In genomic region chr10:77606751-77607150, GRCh38 we compare ENCODE assay signal across 27 cellular contexts. TPM values are rescaled to one million over a fixed set of nuclear protein-coding genes. Genes with fewer than 3 reads are reported as not detected.
DNase-seq lines count a peak whose midpoint lies in the region; ATAC-seq, FAIRE-seq and TF ChIP-seq lines count a peak whose summit lies in the region.
"Had no signal": no experiment of that assay in that cellular context is flagged by ENCODE, and none has a peak within 500 bp of the region (broad histone marks: within the 10 kb centered on the region; RNA-seq: fewer than 3 reads in every experiment).

No MANE protein-coding gene starts in this region.

- DNase-seq in ELR (ENCODE audit: low read depth) (peak; percentile 49), M059J (ENCODE audit: low read depth) (peak; percentile 59), H1 (ENCODE audit: low read depth in 1 of 2, low spot score in 2 of 2) (no peak), osteoblast (ENCODE audit: insufficient read length, low spot score, missing footprints) (no peak), AML-193 (lab: John Stamatoyannopoulos, UW) (no peak), NOMO-1 (lab: John Stamatoyannopoulos, UW; ENCODE audit: unreplicated experiment in 2 of 2) (no peak), NCI-H1092 (lab: John Stamatoyannopoulos, UW) (no peak)
- DNase-seq in activated CD8-positive, alpha-beta T cell treated with anti-CD3 and anti-CD28 coated beads for 36 hours = no peak
- DNase-seq: activated CD4-positive, alpha-beta T cell treated with anti-CD3 and anti-CD28 coated beads for 4 hours; activated CD8-positive, alpha-beta memory T cell treated with anti-CD3 and anti-CD28 coated beads, Interleukin-2, amount 10 ng/mL, durations not matched to agents 7 days and 5 days; aorta; MV-4-11; NCI-H1694 treated with DMSO at 0.1 percent for 48 hours; NCI-H69; SJCRH30; stimulated activated CD4-positive, alpha-beta T cell treated with anti-CD3 and anti-CD28 coated beads, Interleukin-12 subunit alpha, Interleukin-12 subunit beta, amount 100 ng/mL, for 4 hours; stimulated activated CD4-positive, alpha-beta T cell treated with anti-CD3 and anti-CD28 coated beads, Interleukin-4, amount 100 ng/mL, for 4 hours; stimulated activated naive CD8-positive, alpha-beta T cell treated with anti-CD3 and anti-CD28 coated beads, Interleukin-15, Interleukin-2, amounts not matched to agents 100 U/mL and 50 U/mL, for 24 hours; tibial artery had no signal

- no peak for FAIRE-seq in H1 (lab: Jason Lieb, UNC)

- H3K36me3 ChIP-seq in H1 (ENCODE audit: control insufficient read depth in 2 of 4, insufficient read depth in 4 of 4, low read length in 3 of 4) (no peaks in the 10 kb centered on the region), osteoblast (ENCODE audit: insufficient read depth, low read length) (no peaks in the 10 kb centered on the region)
- H3K36me3 ChIP-seq: gastroesophageal sphincter, HAP-1, SJCRH30, tibial artery had no signal

- H2BK5ac ChIP-seq in H1 (ENCODE audit: low read depth, low read length) = no peak overlapping the region

- no peak overlapping the region for H2BK12ac ChIP-seq in H1 (ENCODE audit: low read depth, low read length)

- no peaks in the 10 kb centered on the region for H3K23me2 ChIP-seq in H1 (ENCODE audit: low read depth, low read length)

- ATAC-seq in activated CD8-positive, alpha-beta T cell treated with anti-CD3 and anti-CD28 coated beads for 36 hours = no peak
- ATAC-seq: activated CD8-positive, alpha-beta memory T cell treated with anti-CD3 and anti-CD28 coated beads, Interleukin-2, amount 10 ng/mL, durations not matched to agents 7 days and 5 days; activated naive CD4-positive, alpha-beta T cell treated with anti-CD3 and anti-CD28 coated beads, Interleukin-2, amount 50 U/mL, for 72 hours; activated T-helper 17 cell treated with anti-CD3 and anti-CD28 coated beads, Interleukin-2, amount 50 U/mL, for 72 hours; gastroesophageal sphincter; stimulated activated naive CD8-positive, alpha-beta T cell treated with anti-CD3 and anti-CD28 coated beads, Interleukin-15, Interleukin-2, amounts not matched to agents 100 U/mL and 50 U/mL, for 24 hours had no signal

- no peaks in the 10 kb centered on the region for H3K36me3 Mint-ChIP-seq in activated CD8-positive, alpha-beta T cell treated with anti-CD3 and anti-CD28 coated beads for 36 hours (ENCODE audit: low read depth)
- H3K36me3 Mint-ChIP-seq: activated CD8-positive, alpha-beta memory T cell treated with anti-CD3 and anti-CD28 coated beads, Interleukin-2, amount 10 ng/mL, durations not matched to agents 7 days and 5 days; activated naive CD4-positive, alpha-beta T cell treated with anti-CD3 and anti-CD28 coated beads, Interleukin-2, amount 50 U/mL, for 72 hours; memory B cell had no signal

- no peak overlapping the region for H3K4me3 Mint-ChIP-seq in activated CD8-positive, alpha-beta T cell treated with anti-CD3 and anti-CD28 coated beads for 36 hours
- H3K4me3 Mint-ChIP-seq: activated CD8-positive, alpha-beta memory T cell treated with anti-CD3 and anti-CD28 coated beads, Interleukin-2, amount 10 ng/mL, durations not matched to agents 7 days and 5 days; activated T-helper 17 cell treated with anti-CD3 and anti-CD28 coated beads, Interleukin-2, amount 50 U/mL, for 72 hours; B cell; central memory CD8-positive, alpha-beta T cell; memory B cell had no signal

- TF ChIP-seq CTCF in H1 (IDR thresholded peaks at IDR 0.05; ENCODE audit: control extremely low read depth in 1 of 3, insufficient read depth in 1 of 3, low read depth in 1 of 3, low read length in 3 of 3) = peak; percentile 41 to 54 (median 42); a peak in 3 of 4 replicates
- TF ChIP-seq CTCF in osteoblast (IDR thresholded peaks at IDR 0.05; ENCODE audit: extremely low read depth, low read depth, low read length) = peak; percentile 7
- no peak for TF ChIP-seq CTCF in activated CD8-positive, alpha-beta T cell treated with anti-CD3 and anti-CD28 coated beads for 36 hours (IDR thresholded peaks at IDR 0.05)

- H2AK5ac ChIP-seq in H1 (ENCODE audit: low read depth, low read length) = no peak overlapping the region

- CTCF ChIA-PET in H1 (lab: Charles Lee; ENCODE audit: partially characterized antibody) = interaction anchor here (0.6 to 4.1 kb wide), 21 partner anchors 17 to 441 kb away, joined by 3 to 37 read pairs (median 4); no protein-coding TSS in a partner anchor
- CTCF ChIA-PET in activated CD8-positive, alpha-beta T cell treated with anti-CD3 and anti-CD28 coated beads for 36 hours (lab: Charles Lee) = interaction anchor here (1.0 to 2.1 kb wide), 2 partner anchors 36 to 37 kb away, joined by 3 to 5 read pairs; no protein-coding TSS in a partner anchor

- H4K5ac ChIP-seq in H1 (ENCODE audit: insufficient read length, low read depth, low read length) = no peak overlapping the region

- H3K4me1 Mint-ChIP-seq in activated CD8-positive, alpha-beta T cell treated with anti-CD3 and anti-CD28 coated beads for 36 hours (ENCODE audit: low read depth) = peaks cover 15% of the 10 kb centered on the region
- H3K4me1 Mint-ChIP-seq: activated T-helper 17 cell treated with anti-CD3 and anti-CD28 coated beads, Interleukin-2, amount 50 U/mL, for 72 hours had no signal

- H3K4me2 ChIP-seq in H1 (ENCODE audit: insufficient read depth in 1 of 2, low read depth in 2 of 2, low read length in 2 of 2) (no peak overlapping the region), osteoblast (ENCODE audit: insufficient read depth, low read length) (no peak overlapping the region)

- peaks cover 4% of the 10 kb centered on the region for H3K27me3 Mint-ChIP-seq in activated CD8-positive, alpha-beta T cell treated with anti-CD3 and anti-CD28 coated beads for 36 hours
- H3K27me3 Mint-ChIP-seq: B cell had no signal

- WGBS in H1 (ENCODE audit: extremely low coverage in 1 of 2, insufficient coverage in 1 of 2, insufficient read length in 1 of 2, insufficient replicate concordance in 2 of 2, low coverage in 1 of 2, low lambda C conversion rate in 2 of 2, missing lambda C conversion rate in 1 of 2), 2 experiments = 62% methylated on average over 2 of the region's 2 CpGs; no CpG with 5 or more reads in 1 of the 2 experiments

- H3K27me3 ChIP-seq in H1 (replicated peaks in 1 of 4; ENCODE audit: control insufficient read depth in 3 of 4, extremely low read depth in 1 of 4, insufficient read depth in 3 of 4, low read length in 3 of 4) = no peaks in the 10 kb centered on the region
- H3K27me3 ChIP-seq in osteoblast (ENCODE audit: insufficient read depth, low read length) = no peaks in the 10 kb centered on the region
- H3K27me3 ChIP-seq: gastroesophageal sphincter, SJCRH30, tibial artery had no signal

- no peaks in the 10 kb centered on the region for H3K9me3 Mint-ChIP-seq in activated CD8-positive, alpha-beta T cell treated with anti-CD3 and anti-CD28 coated beads for 36 hours
- H3K9me3 Mint-ChIP-seq: activated naive CD4-positive, alpha-beta T cell treated with anti-CD3 and anti-CD28 coated beads, Interleukin-2, amount 50 U/mL, for 72 hours; activated T-helper 17 cell treated with anti-CD3 and anti-CD28 coated beads, Interleukin-2, amount 50 U/mL, for 72 hours; central memory CD8-positive, alpha-beta T cell; memory B cell had no signal

- intact Hi-C loops in activated CD8-positive, alpha-beta T cell treated with anti-CD3 and anti-CD28 coated beads for 36 hours (cut with micrococcal nuclease) = no loop called here

- no peak overlapping the region for H3K4ac ChIP-seq in H1 (replicated peaks; ENCODE audit: insufficient read length, low read depth, low read length)

- H2AFZ ChIP-seq in H1 (ENCODE audit: low read length) = no peak overlapping the region
- H2AFZ ChIP-seq in osteoblast (ENCODE audit: low read length) = no peak overlapping the region

- no peaks in the 10 kb centered on the region for H4K20me1 ChIP-seq in H1 (replicated peaks in 1 of 2; ENCODE audit: control insufficient read depth in 1 of 2, insufficient read depth in 2 of 2, low read length in 2 of 2)
- peaks cover 3% of the 10 kb centered on the region for H4K20me1 ChIP-seq in osteoblast (ENCODE audit: insufficient read depth, low read length)

- H3K23ac ChIP-seq in H1 (ENCODE audit: insufficient read length) = no peak overlapping the region

- no peak overlapping the region for H4K91ac ChIP-seq in H1 (replicated peaks; ENCODE audit: insufficient read length, low read length)

- no peak overlapping the region for H3K14ac ChIP-seq in H1 (ENCODE audit: insufficient read length)

- no peaks in the 10 kb centered on the region for H3K79me1 ChIP-seq in H1 (ENCODE audit: low read depth, low read length)

- H3K79me2 ChIP-seq in H1 (ENCODE audit: control insufficient read depth in 1 of 2, insufficient read depth in 2 of 2, low read length in 2 of 2) (no peaks in the 10 kb centered on the region; a peak in 1 of 4 replicates), osteoblast (ENCODE audit: insufficient read depth, low read length) (peaks cover 77% of the 10 kb centered on the region)

- TF ChIP-seq POLR2A in H1 (IDR thresholded peaks at IDR 0.05; ENCODE audit: control extremely low read depth in 1 of 2, low read depth in 2 of 2, low read length in 2 of 2) = no peak

- H2BK15ac ChIP-seq in H1 (ENCODE audit: low read length) = no peak overlapping the region

- POLR2A ChIA-PET in H1 (lab: Charles Lee; ENCODE audit: partially characterized antibody) = interaction anchor here (0.6 to 1.1 kb wide), 2 partner anchors 41 to 47 kb away, joined by 3 read pairs; no protein-coding TSS in a partner anchor
- POLR2A ChIA-PET in activated CD8-positive, alpha-beta T cell treated with anti-CD3 and anti-CD28 coated beads for 36 hours (lab: Charles Lee) = no interaction called here

- H3K4me3 ChIP-seq in H1 (ENCODE audit: extremely low read depth in 1 of 4, insufficient read depth in 2 of 4, low read depth in 3 of 4, low read length in 4 of 4) = no peak overlapping the region
- no peak overlapping the region for H3K4me3 ChIP-seq in osteoblast (ENCODE audit: insufficient read depth, low read length)
- H3K4me3 ChIP-seq: gastroesophageal sphincter, HAP-1, SJCRH30, tibial artery had no signal

- H4K8ac ChIP-seq in H1 (ENCODE audit: extremely low read depth, insufficient read depth, low read length) = no peak overlapping the region

- H2BK120ac ChIP-seq in H1 (replicated peaks; ENCODE audit: low read depth, low read length) = no peak overlapping the region

- H3K27ac Mint-ChIP-seq in activated CD8-positive, alpha-beta T cell treated with anti-CD3 and anti-CD28 coated beads for 36 hours = no peak overlapping the region
- H3K27ac Mint-ChIP-seq: activated CD8-positive, alpha-beta memory T cell treated with anti-CD3 and anti-CD28 coated beads, Interleukin-2, amount 10 ng/mL, durations not matched to agents 7 days and 5 days; activated naive CD4-positive, alpha-beta T cell treated with anti-CD3 and anti-CD28 coated beads, Interleukin-2, amount 50 U/mL, for 72 hours; activated T-helper 17 cell treated with anti-CD3 and anti-CD28 coated beads, Interleukin-2, amount 50 U/mL, for 72 hours; B cell; memory B cell had no signal

- TF ChIP-seq RAD21 in H1 (IDR thresholded peaks at IDR 0.05 in 1 of 2, conservative IDR thresholded peaks at IDR 0.05 in 1 of 2; ENCODE audit: low read depth in 2 of 2, low read length in 2 of 2) = peak; percentile 59 to 72

- H3K27ac ChIP-seq in H1 (ENCODE audit: low read depth, low read length) (no peak overlapping the region), osteoblast (ENCODE audit: low read depth, low read length) (no peak overlapping the region)
- H3K27ac ChIP-seq: gastroesophageal sphincter, SJCRH30, tibial artery had no signal

- no peak overlapping the region for H3K9ac ChIP-seq in H1 (replicated peaks in 1 of 4; ENCODE audit: extremely low read depth in 1 of 4, low read depth in 3 of 4, low read length in 3 of 4)

- H3K18ac ChIP-seq in H1 (ENCODE audit: extremely low read depth, low read length) = no peak overlapping the region

- H3K9me3 ChIP-seq in H1 (ENCODE audit: insufficient read depth in 2 of 2, low read depth in 1 of 2, low read length in 1 of 2) (no peaks in the 10 kb centered on the region), osteoblast (ENCODE audit: low read depth, low read length) (no peaks in the 10 kb centered on the region)
- H3K9me3 ChIP-seq: Caco-2, gastroesophageal sphincter, HAP-1, SJCRH30, tibial artery had no signal

- H3K4me1 ChIP-seq in H1 (replicated peaks in 1 of 4; ENCODE audit: control insufficient read depth in 3 of 4, insufficient read depth in 4 of 4, low read length in 3 of 4) = peaks cover 1 to 8% (median 4%) of the 10 kb centered on the region in 4 experiments; a peak in 4 of 7 replicates
- H3K4me1 ChIP-seq in osteoblast (ENCODE audit: insufficient read depth, low read length) = peaks cover 35% of the 10 kb centered on the region
- H3K4me1 ChIP-seq: HAP-1 had no signal

- no peak for TF ChIP-seq EP300 in H1 (IDR thresholded peaks at IDR 0.05; ENCODE audit: borderline replicate concordance in 1 of 2, low read depth in 2 of 2, low read length in 2 of 2)

- no peak overlapping the region for H3K56ac ChIP-seq in H1 (replicated peaks; ENCODE audit: insufficient read length, low read depth, low read length)

- no peak overlapping the region for H2BK20ac ChIP-seq in H1 (ENCODE audit: low read length)

RNA-seq across cellular contexts. Expression of gene KCNMA1, which starts 30.9 kb away (rescaled TPM):
- total RNA-seq in M059J (2014; rRNA removed; shearing (Covaris generic)) = 16.1 and 23.3 TPM in 2 replicates
- 9.5 and 11.1 TPM in 2 replicates for total RNA-seq in H1 (2021; fragmentation: NEBNext Ultra II Directional; extraction: Animal tissue kit (Norgen Biotek cat#: 25700))
- polyA plus RNA-seq in H1 (2011; rRNA removed) = 10.2 and 11.3 TPM in 2 replicates
- 6.9 TPM for polyA plus RNA-seq in H1 (2011; cell fraction: cytosol; rRNA removed)
- 27.2 TPM for polyA plus RNA-seq in H1 (2011; cell fraction: nucleus; rRNA removed)
- 7.2 to 8.6 TPM (median 8.2 TPM) in 4 replicates for polyA plus RNA-seq in H1 (2012, experiment 1 of 2)
- 3.5 TPM for polyA plus RNA-seq in H1 (2012, experiment 2 of 2)
- 5.2 TPM for polyA plus RNA-seq in H1 (2013, experiment 1 of 2)
- 6.0 TPM for polyA plus RNA-seq in H1 (2013, experiment 2 of 2)
- polyA minus RNA-seq in H1 (2011; rRNA and poly(A)+ RNA removed) = 36.9 and 38.3 TPM in 2 replicates
- 7.7 TPM for polyA minus RNA-seq in H1 (2011; cell fraction: cytosol; rRNA and poly(A)+ RNA removed)
- 70.8 TPM for polyA minus RNA-seq in H1 (2011; cell fraction: nucleus; rRNA and poly(A)+ RNA removed)
- 72.2 and 77.8 TPM in 2 replicates for total RNA-seq in osteoblast
- under 1 TPM in 1 of 2 experiments, not detected in 1; 0.18 TPM for total RNA-seq in activated CD8-positive, alpha-beta T cell treated with anti-CD3 and anti-CD28 coated beads for 36 hours
- total RNA-seq: activated naive CD4-positive, alpha-beta T cell treated with anti-CD3 and anti-CD28 coated beads, Interleukin-2, amount 50 U/mL, for 72 hours had no signal

Comparison
In these comparisons a context has a peak if more than half of its experiments do, and no peak if none do; other contexts are left out.
1. DNase-seq: peak in ELR (single experiment) and M059J (single experiment); none in H1 (0 of 2), osteoblast (single experiment), AML-193 (0 of 2), NOMO-1 (0 of 2), activated CD8-positive, alpha-beta T cell treated with anti-CD3 and anti-CD28 coated beads for 36 hours (single experiment) and NCI-H1092 (single experiment).